ENCODE assay signal across 3 cellular contexts in the genomic region with DNA sequence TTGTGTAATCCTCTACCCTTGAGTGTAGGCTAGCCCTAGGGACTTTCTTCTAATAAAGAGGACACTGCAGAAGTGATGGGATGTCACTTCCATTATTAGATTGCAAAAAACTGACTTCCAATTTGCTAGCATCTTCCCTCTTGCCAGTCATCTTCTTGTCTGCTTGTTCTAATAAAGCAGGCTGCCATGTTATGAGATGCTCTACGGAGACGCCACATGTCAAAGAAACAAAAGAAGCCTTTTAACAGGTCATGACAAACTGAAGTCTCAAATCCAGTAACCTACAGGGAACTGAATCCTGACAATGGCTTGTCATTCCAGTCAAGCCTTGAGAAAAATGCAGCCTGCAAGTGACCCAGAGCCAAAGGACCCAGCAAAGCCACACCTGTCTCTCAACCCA.
"Had no signal": no experiment of that assay in that cellular context is flagged by ENCODE, and none has a peak within 500 bp of the region (broad histone marks: within the 10 kb centered on the region; RNA-seq: fewer than 3 reads in every experiment).

No MANE protein-coding gene starts in this region.

- H3K4me3 ChIP-seq: GM12878 had no signal

- DNase-seq: GDM1, GF-D8 had no signal
